In genomic region chr17:48055531-48056245, GRCh38 we compare ENCODE assay signal across 1 cellular context.
TF ChIP-seq lines count a peak whose summit lies in the region.

No MANE protein-coding gene starts in this region.

TF ChIP-seq in K562, 482 proteins besides CTCF, POLR2A, EP300 and RAD21 (continued from another document and continues in another):
- TF ChIP-seq ZNF347 (CRISPR knock-in tag; IDR thresholded peaks at IDR 0.05; ENCODE audit: low read depth) (no peak), BMI1 (IDR thresholded peaks at IDR 0.05; ENCODE audit: low read length) (no peak), ATF6 (CRISPR knock-in tag; IDR thresholded peaks at IDR 0.05) (no peak), RFX1 (IDR thresholded peaks at IDR 0.05) (peak; percentile 29; the same call in 1 of the 2 replicates), MYC (IDR thresholded peaks at IDR 0.05; ENCODE audit: low read depth, low read length) (peak; percentile 91), MYC (CRISPR knock-in tag; IDR thresholded peaks at IDR 0.05; ENCODE audit: borderline replicate concordance, low read depth) (no peak), PTBP1 (IDR thresholded peaks at IDR 0.05; ENCODE audit: low read depth, low read length) (no peak), HNRNPK (IDR thresholded peaks at IDR 0.05; ENCODE audit: low read depth, low read length, poor library complexity, severe bottlenecking) (no peak), ZBTB12 (CRISPR knock-in tag; IDR thresholded peaks at IDR 0.05) (no peak), ZNF561 (CRISPR knock-in tag; conservative IDR thresholded peaks at IDR 0.05) (no peak), ZNF274 (IDR thresholded peaks at IDR 0.05; ENCODE audit: borderline replicate concordance, low read depth, low read length) (no peak), ZNF217 (CRISPR knock-in tag; IDR thresholded peaks at IDR 0.05) (no peak), POLR2B (IDR thresholded peaks at IDR 0.05; ENCODE audit: low read depth, partially characterized antibody) (peak; percentile 53), SMARCA5 (IDR thresholded peaks at IDR 0.05) (no peak), MGA (IDR thresholded peaks at IDR 0.05) (no peak), BCL6 (CRISPR knock-in tag; IDR thresholded peaks at IDR 0.05) (no peak), NELFE (IDR thresholded peaks at IDR 0.05; ENCODE audit: insufficient read depth, insufficient read length) (no peak), ARHGAP35 (IDR thresholded peaks at IDR 0.05; ENCODE audit: partially characterized antibody) (no peak), HBP1 (CRISPR knock-in tag; IDR thresholded peaks at IDR 0.05) (peak; percentile 81; the same call in 1 of the 2 replicates), TRIM25 (IDR thresholded peaks at IDR 0.05; ENCODE audit: borderline replicate concordance) (no peak), BCLAF1 (IDR thresholded peaks at IDR 0.05; ENCODE audit: borderline replicate concordance in 1 of 2, control insufficient read depth in 1 of 2, low read depth in 2 of 2, low read length in 1 of 2) (no peak), IRF2 (CRISPR knock-in tag; IDR thresholded peaks at IDR 0.05) (no peak), ZFP30 (CRISPR knock-in tag; IDR thresholded peaks at IDR 0.05; ENCODE audit: borderline replicate concordance) (no peak), CHD4 (IDR thresholded peaks at IDR 0.05; ENCODE audit: insufficient read depth, insufficient replicate concordance, low read depth, low read length, poor library complexity, severe bottlenecking) (no peak), CLOCK (CRISPR knock-in tag; IDR thresholded peaks at IDR 0.05; ENCODE audit: borderline replicate concordance) (no peak), HIVEP1 (CRISPR knock-in tag; IDR thresholded peaks at IDR 0.05) (no peak), CBX5 (IDR thresholded peaks at IDR 0.05; ENCODE audit: borderline replicate concordance, low read depth) (no peak), ESRRA (IDR thresholded peaks at IDR 0.05; ENCODE audit: borderline replicate concordance, low read depth) (peak; percentile 42; the same call in 1 of the 2 replicates)
